ENCODE assay signal across 11 cellular contexts in the genomic region with DNA sequence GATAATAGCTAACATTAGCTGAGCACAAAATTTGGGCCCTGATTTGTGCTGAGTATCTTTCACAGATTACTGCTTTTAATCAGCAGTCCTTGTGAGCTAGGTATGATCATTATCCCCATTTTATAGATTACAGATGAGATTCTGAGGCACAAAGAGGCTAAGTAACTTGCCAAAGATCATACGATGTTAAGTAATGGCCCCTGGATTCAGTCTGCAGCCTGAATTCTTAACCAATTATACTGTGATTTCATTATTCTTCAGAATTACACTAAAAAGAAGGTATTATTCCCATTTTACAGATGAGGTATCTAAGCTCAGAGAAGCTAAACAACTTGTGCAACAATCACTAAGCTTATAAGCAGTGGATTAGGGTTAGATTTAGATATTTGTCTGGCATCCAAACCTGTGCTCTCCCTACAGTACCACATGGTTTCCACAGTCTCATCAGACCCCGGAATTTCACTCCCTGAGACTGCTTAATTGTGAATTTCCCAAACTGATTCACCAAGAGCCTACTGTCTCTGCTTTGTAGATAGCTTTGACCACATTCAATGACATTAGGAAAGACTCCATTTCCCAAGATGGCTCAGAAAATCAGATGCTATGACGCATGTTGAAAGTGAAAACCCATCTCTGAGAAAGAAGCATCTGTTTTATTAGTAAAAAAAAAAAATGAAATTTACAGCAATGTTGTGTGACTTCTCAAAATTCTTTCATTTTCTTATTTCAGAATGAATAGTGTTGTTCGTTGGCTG.
DNase-seq lines count a peak whose midpoint lies in the region; ATAC-seq and TF ChIP-seq lines count a peak whose summit lies in the region.
"Had no signal": no experiment of that assay in that cellular context is flagged by ENCODE, and none has a peak within 500 bp of the region (broad histone marks: within the 10 kb centered on the region; RNA-seq: fewer than 3 reads in every experiment).

No MANE protein-coding gene starts in this region.

- H3K27me3 ChIP-seq in ascending aorta, result no peaks in the 10 kb centered on the region
- H3K27me3 ChIP-seq in stomach, result no peaks in the 10 kb centered on the region

- H3K4me3 ChIP-seq in ascending aorta, result no peak overlapping the region
- no peak overlapping the region for H3K4me3 ChIP-seq in stomach
- H3K4me3 ChIP-seq: K562 had no signal

- CTCF ChIA-PET in activated CD8-positive, alpha-beta memory T cell treated with anti-CD3 and anti-CD28 coated beads, Interleukin-2, amount 10 ng/mL, durations not matched to agents 7 days and 5 days (lab: Charles Lee), result interaction anchor here (0.7 kb wide), 1 partner anchor 16 kb away, joined by 3 read pairs; no protein-coding TSS in a partner anchor

- DNase-seq in activated CD8-positive, alpha-beta memory T cell treated with anti-CD3 and anti-CD28 coated beads, Interleukin-2, amount 10 ng/mL, durations not matched to agents 7 days and 5 days, result no peak
- no peak for DNase-seq in activated CD8-positive, alpha-beta memory T cell treated with anti-CD3 and anti-CD28 coated beads, Interleukin-2, amount 50 U/mL, for 48 hours
- DNase-seq in ascending aorta (ENCODE audit: low spot score in 2 of 2), result no peak
- DNase-seq in stomach, result no peak
- no peak for DNase-seq in kidney glomerular epithelial cell (lab: John Stamatoyannopoulos, UW)
- DNase-seq in GM03348 (ENCODE audit: low spot score), result no peak
- no peak for DNase-seq in stimulated activated CD4-positive, alpha-beta T cell treated with anti-CD3 and anti-CD28 coated beads, Interleukin-15, amount 100 ng/mL, for 24 hours
- DNase-seq: activated CD4-positive, alpha-beta T cell treated with anti-CD3 and anti-CD28 coated beads, Interleukin-2, amount 10 ng/mL, durations not matched to agents 24 days and 14 days; cortex of kidney had no signal

- no peaks in the 10 kb centered on the region for H3K36me3 Mint-ChIP-seq in activated CD8-positive, alpha-beta memory T cell treated with anti-CD3 and anti-CD28 coated beads, Interleukin-2, amount 10 ng/mL, durations not matched to agents 7 days and 5 days

- H3K4me1 ChIP-seq in ascending aorta (peaks cover 0 to 89% of the 10 kb centered on the region in 2 donors), stomach (peaks cover 8 to 54% (median 38%) of the 10 kb centered on the region in 4 donors)

- peak; percentile 23 for ATAC-seq in activated CD8-positive, alpha-beta memory T cell treated with anti-CD3 and anti-CD28 coated beads, Interleukin-2, amount 10 ng/mL, durations not matched to agents 7 days and 5 days
- ATAC-seq in HG02642 (IDR thresholded peaks at IDR 0.05; ENCODE audit: poor library complexity, unreplicated experiment), result peak; percentile 46
- ATAC-seq: K562 had no signal

- TF ChIP-seq POLR2A in stomach (IDR thresholded peaks at IDR 0.05), result no peak

- H3K9me3 ChIP-seq in ascending aorta, result no peaks in the 10 kb centered on the region
- no peaks in the 10 kb centered on the region for H3K9me3 ChIP-seq in stomach

- no peak for TF ChIP-seq CTCF in ascending aorta (IDR thresholded peaks at IDR 0.05)
- TF ChIP-seq CTCF in stomach (IDR thresholded peaks at IDR 0.05), result no peak

- no peaks in the 10 kb centered on the region for H3K9me3 Mint-ChIP-seq in activated CD8-positive, alpha-beta memory T cell treated with anti-CD3 and anti-CD28 coated beads, Interleukin-2, amount 10 ng/mL, durations not matched to agents 7 days and 5 days (ENCODE audit: low read depth)
- H3K9me3 Mint-ChIP-seq: activated CD4-positive, alpha-beta T cell treated with anti-CD3 and anti-CD28 coated beads, Interleukin-2, amount 10 ng/mL, durations not matched to agents 24 days and 14 days had no signal

- intact Hi-C loops in ascending aorta (cut with DNase I), result loop anchor here (2.0 kb wide), 2 partner anchors 41 to 55 kb away; no protein-coding TSS in a partner anchor
- intact Hi-C loops in stomach (cut with DNase I; ENCODE audit: low total_unique reads), result loop anchor here (10.0 kb wide), 1 partner anchor 247 kb away; no protein-coding TSS in a partner anchor

- H3K27ac Mint-ChIP-seq in activated CD8-positive, alpha-beta memory T cell treated with anti-CD3 and anti-CD28 coated beads, Interleukin-2, amount 10 ng/mL, durations not matched to agents 7 days and 5 days, result no peak overlapping the region
- H3K27ac Mint-ChIP-seq: activated CD4-positive, alpha-beta T cell treated with anti-CD3 and anti-CD28 coated beads, Interleukin-2, amount 10 ng/mL, durations not matched to agents 24 days and 14 days had no signal

- no peak for TF ChIP-seq EP300 in stomach (IDR thresholded peaks at IDR 0.05)

- peaks cover 21% of the 10 kb centered on the region for H3K4me1 Mint-ChIP-seq in activated CD8-positive, alpha-beta memory T cell treated with anti-CD3 and anti-CD28 coated beads, Interleukin-2, amount 10 ng/mL, durations not matched to agents 7 days and 5 days

- peak overlapping the region; percentile 95 to 96 for H3K27ac ChIP-seq in ascending aorta
- peak overlapping the region in 4 of 5 donors; percentile 65 to 93 (median 84) for H3K27ac ChIP-seq in stomach

- H3K4me3 Mint-ChIP-seq in activated CD8-positive, alpha-beta memory T cell treated with anti-CD3 and anti-CD28 coated beads, Interleukin-2, amount 10 ng/mL, durations not matched to agents 7 days and 5 days, result no peak overlapping the region
- H3K4me3 Mint-ChIP-seq: activated CD4-positive, alpha-beta T cell treated with anti-CD3 and anti-CD28 coated beads, Interleukin-2, amount 10 ng/mL, durations not matched to agents 24 days and 14 days had no signal

- H3K36me3 ChIP-seq in ascending aorta, result peaks cover 5 to 7% of the 10 kb centered on the region in 2 donors
- peaks cover 0 to 21% (median 0%) of the 10 kb centered on the region in 4 donors for H3K36me3 ChIP-seq in stomach

- WGBS in stomach, 5 donors, result 55 to 75% (median 69%) methylated on average over 4 of the region's 4 CpGs

- H3K27me3 Mint-ChIP-seq in activated CD8-positive, alpha-beta memory T cell treated with anti-CD3 and anti-CD28 coated beads, Interleukin-2, amount 10 ng/mL, durations not matched to agents 7 days and 5 days, result peaks cover 2% of the 10 kb centered on the region
